ENCODE assay signal across 25 cellular contexts in the genomic region with DNA sequence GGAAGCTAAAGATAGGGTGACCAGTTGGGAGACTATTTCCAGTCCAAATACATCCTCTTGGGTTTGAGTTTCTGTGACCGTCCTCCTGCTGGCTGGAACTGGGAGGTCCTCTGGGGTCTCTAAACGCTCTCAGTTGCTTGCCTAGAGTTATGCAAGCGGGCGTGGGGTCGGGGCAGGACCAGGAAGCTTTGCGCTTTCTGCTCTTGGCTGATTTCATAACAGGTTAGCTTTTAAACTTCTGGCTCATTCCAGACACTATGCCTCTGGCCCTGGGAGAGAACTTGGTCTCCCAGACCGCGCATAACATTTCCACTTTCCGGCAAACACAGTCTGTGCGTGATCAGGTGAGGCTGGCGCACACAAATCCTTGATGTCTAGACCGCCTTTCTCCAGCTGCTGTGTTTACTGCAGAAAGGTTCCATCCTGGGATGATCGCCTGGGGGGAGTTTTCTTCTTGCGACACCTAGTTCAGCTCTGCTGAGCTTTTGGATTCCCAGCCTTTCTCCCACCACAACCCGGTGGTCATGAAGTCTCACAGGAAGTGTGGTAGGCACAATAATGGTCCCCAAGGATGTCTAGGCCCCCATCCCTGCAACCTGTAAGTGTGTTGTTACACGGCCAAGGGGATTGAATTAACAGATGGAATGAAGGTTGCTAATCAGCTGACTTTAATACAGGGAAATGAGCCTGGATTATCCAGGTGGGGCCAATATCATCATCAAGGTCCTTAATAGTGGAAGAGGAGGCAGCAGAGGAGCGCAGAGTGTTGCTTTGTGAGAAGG. TPM values are rescaled to one million over a fixed set of nuclear protein-coding genes. Genes with fewer than 3 reads are reported as not detected.
"Had no signal": no experiment of that assay in that cellular context is flagged by ENCODE, and none has a peak within 500 bp of the region (broad histone marks: within the 10 kb centered on the region; RNA-seq: fewer than 3 reads in every experiment).

No MANE protein-coding gene starts in this region.

- H3K27me3 ChIP-seq: cardiac muscle cell, foreskin keratinocyte, left lung, neural progenitor cell had no signal

- H3K9me3 Mint-ChIP-seq: activated B cell treated with CpG ODN at 0.5 μM for 24 hours; activated CD4-positive, alpha-beta memory T cell treated with anti-CD3 and anti-CD28 coated beads for 36 hours; activated T-helper 1 cell treated with anti-CD3 and anti-CD28 coated beads, Interleukin-12 subunit alpha, Interleukin-12 subunit beta, Interleukin-2, Interleukin-4 antibody, amounts not matched to agents 30 ng/mL and 10 ng/mL and 1 ng/mL, durations not matched to agents 14 hours and 24 hours and 36 hours; stimulated activated memory B cell treated with anti-CD40 and anti-IgM and Interleukin-4, amounts not matched to agents 10 μg/mL and 1 μg/mL and 100 μg/mL, for 72 hours; T-cell had no signal

- H3K36me3 Mint-ChIP-seq: activated CD4-positive, alpha-beta memory T cell treated with anti-CD3 and anti-CD28 coated beads for 36 hours; activated naive CD8-positive, alpha-beta T cell; naive B cell; neural progenitor cell; stimulated activated memory B cell treated with anti-CD40 and anti-IgM and Interleukin-4, amounts not matched to agents 10 μg/mL and 1 μg/mL and 100 μg/mL, for 72 hours; T-cell had no signal

- H3K27ac Mint-ChIP-seq: activated B cell treated with CpG ODN at 0.5 μM for 24 hours; activated CD4-positive, alpha-beta memory T cell treated with anti-CD3 and anti-CD28 coated beads for 36 hours; activated naive CD8-positive, alpha-beta T cell; activated T-helper 1 cell treated with anti-CD3 and anti-CD28 coated beads, Interleukin-12 subunit alpha, Interleukin-12 subunit beta, Interleukin-2, Interleukin-4 antibody, amounts not matched to agents 30 ng/mL and 10 ng/mL and 1 ng/mL, durations not matched to agents 14 hours and 24 hours and 36 hours; naive B cell; stimulated activated memory B cell treated with anti-CD40 and anti-IgM and Interleukin-4, amounts not matched to agents 10 μg/mL and 1 μg/mL and 100 μg/mL, for 72 hours; T-cell had no signal

- H3K9ac ChIP-seq: neural progenitor cell had no signal

- ATAC-seq: foreskin keratinocyte; left lung; psoas muscle; sciatic nerve; stimulated activated memory B cell treated with anti-CD40 and anti-IgM and Interleukin-4, amounts not matched to agents 10 μg/mL and 1 μg/mL and 100 μg/mL, for 72 hours; T-cell had no signal

- H3K27ac ChIP-seq: cardiac muscle cell, foreskin keratinocyte, left lung, neural progenitor cell, psoas muscle, thoracic aorta had no signal

- H3K9me3 ChIP-seq: left lung, mucosa of descending colon, psoas muscle had no signal

- H3K4me3 ChIP-seq: cardiac muscle cell, left lung, mucosa of descending colon, neural progenitor cell, psoas muscle, thoracic aorta had no signal

- H3K4me1 ChIP-seq: left lung, psoas muscle had no signal

- H3K4me1 Mint-ChIP-seq: activated B cell treated with CpG ODN at 0.5 μM for 24 hours; stimulated activated memory B cell treated with anti-CD40 and anti-IgM and Interleukin-4, amounts not matched to agents 10 μg/mL and 1 μg/mL and 100 μg/mL, for 72 hours; T-cell had no signal

- H3K4me2 ChIP-seq: neural progenitor cell had no signal

- H3K4me3 Mint-ChIP-seq: activated B cell treated with CpG ODN at 0.5 μM for 24 hours; activated CD4-positive, alpha-beta memory T cell treated with anti-CD3 and anti-CD28 coated beads for 36 hours; activated naive CD8-positive, alpha-beta T cell; activated T-helper 1 cell treated with anti-CD3 and anti-CD28 coated beads, Interleukin-12 subunit alpha, Interleukin-12 subunit beta, Interleukin-2, Interleukin-4 antibody, amounts not matched to agents 30 ng/mL and 10 ng/mL and 1 ng/mL, durations not matched to agents 14 hours and 24 hours and 36 hours; naive B cell; neural progenitor cell; stimulated activated memory B cell treated with anti-CD40 and anti-IgM and Interleukin-4, amounts not matched to agents 10 μg/mL and 1 μg/mL and 100 μg/mL, for 72 hours; T-cell had no signal

- FAIRE-seq: islet of Langerhans had no signal

- H3K36me3 ChIP-seq: cardiac muscle cell, left lung, neural progenitor cell, thoracic aorta had no signal

- H2AFZ ChIP-seq: neural progenitor cell had no signal

- DNase-seq: activated B cell treated with CpG ODN at 0.5 μM for 24 hours; activated CD4-positive, alpha-beta memory T cell treated with anti-CD3 and anti-CD28 coated beads for 36 hours; activated CD4-positive, alpha-beta T cell treated with anti-CD3 and anti-CD28 coated beads for 4 hours; activated gamma-delta T cell treated with Interleukin-2 at 50 U/mL for 16 hours; activated T-cell treated with anti-CD3 and anti-CD28 coated beads for 4 hours; amniotic stem cell; dermis blood vessel endothelial cell; foreskin keratinocyte; glutamatergic neuron; hippocampal formation; mammary epithelial cell; mucosa of descending colon; naive B cell; psoas muscle; stimulated activated CD4-positive, alpha-beta T cell treated with anti-CD3 and anti-CD28 coated beads, Interleukin-4, amount 100 ng/mL, for 4 hours; T-cell had no signal

- H3K27me3 Mint-ChIP-seq: activated naive CD8-positive, alpha-beta T cell had no signal

RNA-seq across cellular contexts. Expression of gene CGNL1, which starts 23.6 kb away (rescaled TPM):
- total RNA-seq: activated CD4-positive, alpha-beta memory T cell treated with anti-CD3 and anti-CD28 coated beads for 36 hours; activated T-helper 1 cell treated with anti-CD3 and anti-CD28 coated beads, Interleukin-12 subunit alpha, Interleukin-12 subunit beta, Interleukin-2, Interleukin-4 antibody, amounts not matched to agents 30 ng/mL and 10 ng/mL and 1 ng/mL, durations not matched to agents 14 hours and 24 hours and 36 hours had no signal
